In the genomic region with DNA sequence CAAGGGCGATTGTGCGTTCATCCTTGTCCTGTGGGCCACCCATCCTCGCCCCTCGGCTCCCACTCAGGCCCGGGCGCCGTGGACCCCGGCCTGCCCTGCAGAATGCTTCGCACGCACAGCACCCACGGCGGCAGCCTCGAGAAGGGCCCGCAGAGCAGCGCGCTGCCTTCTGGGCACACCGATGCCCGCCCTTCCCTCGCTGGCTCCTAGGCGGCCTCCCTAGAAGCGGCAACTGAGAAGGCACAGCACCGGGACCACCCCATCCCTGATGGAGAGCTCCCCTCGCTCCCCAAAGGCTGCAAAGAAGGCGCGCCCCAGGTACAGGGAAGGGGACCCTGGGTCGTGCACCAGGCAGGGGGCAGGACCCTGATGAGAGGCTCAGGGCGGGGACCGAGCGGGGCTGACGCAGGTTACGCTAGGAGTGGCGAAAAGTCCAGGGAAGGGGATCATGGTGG, we compare ENCODE assay signal across 8 cellular contexts. TPM values are rescaled to one million over a fixed set of nuclear protein-coding genes. Genes with fewer than 3 reads are reported as not detected.
A peak's percentile ranks its signal among the peaks of the same experiment; 100 is the strongest.
DNase-seq lines count a peak whose midpoint lies in the region; ATAC-seq and TF ChIP-seq lines count a peak whose summit lies in the region.

No MANE protein-coding gene starts in this region.

- TF ChIP-seq CTCF in Peyer's patch (IDR thresholded peaks at IDR 0.05) = peak in 2 of 6 experiments; percentile 9 to 16

- H3K27me3 Mint-ChIP-seq in CD8-positive, alpha-beta memory T cell = peaks cover 0 to 5% of the 10 kb centered on the region in 2 donors

- peak in 1 of 5 donors; percentile 39 for DNase-seq in CD8-positive, alpha-beta memory T cell
- DNase-seq in Peyer's patch (peak in 2 of 3 donors; percentile 58 to 67), superior temporal gyrus (ENCODE audit: extremely low spot score) (no peak), NCI-H69 (lab: John Stamatoyannopoulos, UW) (no peak), H4 (ENCODE audit: low spot score) (no peak)
- DNase-seq in central memory CD4-positive, alpha-beta T cell = peak; percentile 18

- H3K4me3 Mint-ChIP-seq in CD8-positive, alpha-beta memory T cell = peak overlapping the region; percentile 92 to 99 (median 94)

- H3K27ac ChIP-seq in CD8-positive, alpha-beta memory T cell (ENCODE audit: low read depth, low read length) = peak overlapping the region; percentile 88
- H3K27ac ChIP-seq in Peyer's patch = peak overlapping the region; percentile 94 to 100 (median 100)

- H3K36me3 ChIP-seq in CD8-positive, alpha-beta memory T cell (ENCODE audit: insufficient read depth, low read length) = peaks cover 8% of the 10 kb centered on the region
- H3K36me3 ChIP-seq in Peyer's patch (no peaks in the 10 kb centered on the region), mucosa of stomach (ENCODE audit: control insufficient read depth, insufficient read depth, low read length) (no peaks in the 10 kb centered on the region)

- peak overlapping the region; percentile 85 to 98 (median 96) for H3K27ac Mint-ChIP-seq in CD8-positive, alpha-beta memory T cell

- H3K4me1 ChIP-seq in CD8-positive, alpha-beta memory T cell (ENCODE audit: insufficient read depth, low read length) = peaks cover 74% of the 10 kb centered on the region
- H3K4me1 ChIP-seq in Peyer's patch (peaks cover 4 to 67% (median 37%) of the 10 kb centered on the region in 4 donors), mucosa of stomach (ENCODE audit: control insufficient read depth, insufficient read depth, low read length) (peaks cover 66% of the 10 kb centered on the region)

- no peaks in the 10 kb centered on the region for H3K27me3 ChIP-seq in CD8-positive, alpha-beta memory T cell (ENCODE audit: insufficient read depth, low read length, poor library complexity, severe bottlenecking)
- H3K27me3 ChIP-seq in Peyer's patch (no peaks in the 10 kb centered on the region), mucosa of stomach (ENCODE audit: control insufficient read depth, insufficient read depth, low read length) (no peaks in the 10 kb centered on the region)

- no peak for TF ChIP-seq POLR2A in Peyer's patch (IDR thresholded peaks at IDR 0.05)

- no peak for ATAC-seq in GM19452 (IDR thresholded peaks at IDR 0.05; ENCODE audit: unreplicated experiment)

- POLR2A ChIA-PET in CD8-positive, alpha-beta memory T cell (lab: Charles Lee) = interaction anchor here (0.6 to 1.5 kb wide), 8 partner anchors 7 to 146 kb away, joined by 3 to 9 read pairs (median 4); a partner anchor contains a TSS

- H3K9me3 ChIP-seq in CD8-positive, alpha-beta memory T cell (ENCODE audit: low read length) = no peaks in the 10 kb centered on the region
- no peaks in the 10 kb centered on the region for H3K9me3 ChIP-seq in Peyer's patch
- H3K9me3 ChIP-seq in mucosa of stomach (ENCODE audit: control insufficient read depth, low read length) = no peaks in the 10 kb centered on the region

- no peaks in the 10 kb centered on the region for H3K9me3 Mint-ChIP-seq in CD8-positive, alpha-beta memory T cell

- peak overlapping the region; percentile 64 for H3K4me3 ChIP-seq in CD8-positive, alpha-beta memory T cell (ENCODE audit: low read length)
- peak overlapping the region; percentile 83 to 100 (median 98) for H3K4me3 ChIP-seq in Peyer's patch
- peak overlapping the region; percentile 97 for H3K4me3 ChIP-seq in mucosa of stomach (ENCODE audit: low read length)

- peaks cover 0 to 38% (median 10%) of the 10 kb centered on the region in 3 donors for H3K36me3 Mint-ChIP-seq in CD8-positive, alpha-beta memory T cell

- H3K9ac ChIP-seq in mucosa of stomach (ENCODE audit: low read length) = peak overlapping the region; percentile 100

- CTCF ChIA-PET in CD8-positive, alpha-beta memory T cell (lab: Charles Lee) = interaction anchor here (1.1 to 10.5 kb wide), 4 partner anchors 16 to 98 kb away, joined by 4 to 93 read pairs (median 6); no protein-coding TSS in a partner anchor

- peaks cover 68 to 78% (median 77%) of the 10 kb centered on the region in 3 donors for H3K4me1 Mint-ChIP-seq in CD8-positive, alpha-beta memory T cell

RNA-seq across cellular contexts. Expression of a gene that starts 1.0 kb away (rescaled TPM):
- 100 to 1,000 TPM; 284 to 289 TPM for total RNA-seq in CD8-positive, alpha-beta memory T cell
- polyA plus RNA-seq in CD8-positive, alpha-beta memory T cell = 540 TPM
- total RNA-seq in Peyer's patch = 100 to 1,000 TPM; 107 to 210 (median 119) TPM
- 165 and 184 TPM in 2 replicates for total RNA-seq in H4 (2014; rRNA removed; shearing (Covaris generic))

Comparison
In these comparisons a context has a peak if more than half of its experiments do, and no peak if none do; other contexts are left out.
1. DNase-seq: peak in Peyer's patch (2 of 3) and central memory CD4-positive, alpha-beta T cell (single experiment); none in superior temporal gyrus (single experiment), NCI-H69 (single experiment) and H4 (single experiment).
2. Peak in every context shown above with its lines, with median percentiles within 50 percentile points of each other: H3K4me3 ChIP-seq.